Comparison of ENCODE assay signal across 23 cellular contexts in the genomic region with DNA sequence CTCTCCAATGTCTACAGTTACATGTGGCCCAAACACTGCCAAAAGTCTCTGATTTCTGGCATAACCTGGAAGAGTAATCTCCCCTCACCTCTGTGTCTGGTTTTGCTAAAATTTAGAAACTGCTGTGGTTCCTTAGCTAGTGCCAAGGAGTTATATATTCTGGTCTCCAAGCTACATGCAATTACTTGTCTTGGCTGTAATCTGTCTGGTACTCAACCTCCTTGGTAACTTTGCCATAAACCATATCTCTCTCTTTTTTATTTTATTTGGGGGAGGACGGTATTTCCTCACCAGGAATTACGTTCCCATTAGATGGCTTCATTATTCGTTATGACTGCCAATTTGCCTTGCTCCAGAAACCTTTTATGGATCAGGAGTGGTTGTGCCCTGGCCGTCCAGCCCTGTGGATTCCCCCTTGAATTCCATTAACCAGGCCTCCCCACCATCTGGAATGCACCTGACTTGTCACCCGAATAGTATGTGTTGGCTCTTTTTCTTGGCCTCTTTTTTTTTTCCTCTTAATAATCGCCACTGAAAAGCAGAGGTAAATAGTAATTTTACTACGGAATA.
A peak's percentile ranks its signal among the peaks of the same experiment; 100 is the strongest.
DNase-seq lines count a peak whose midpoint lies in the region; ATAC-seq and TF ChIP-seq lines count a peak whose summit lies in the region.
"Had no signal": no experiment of that assay in that cellular context is flagged by ENCODE, and none has a peak within 500 bp of the region (broad histone marks: within the 10 kb centered on the region; RNA-seq: fewer than 3 reads in every experiment).

No MANE protein-coding gene starts in this region.

- no peak overlapping the region for H2AFZ ChIP-seq in SK-N-SH (ENCODE audit: low read depth)

- TF ChIP-seq CTCF in SK-N-SH (IDR thresholded peaks at IDR 0.05) (no peak), sigmoid colon (IDR thresholded peaks at IDR 0.05) (no peak), coronary artery (IDR thresholded peaks at IDR 0.05) (no peak)

- POLR2A ChIA-PET in SK-N-SH (lab: Yijun Ruan, JAX): no interaction called here

- no peaks in the 10 kb centered on the region for H3K9me3 ChIP-seq in SK-N-SH
- H3K9me3 ChIP-seq in sigmoid colon: no peaks in the 10 kb centered on the region
- H3K9me3 ChIP-seq: left lung, ovary, spleen had no signal

- in situ Hi-C loops in G401 (cut with HindIII; ENCODE audit: low sequenced_read_pairs): no loop called here

- no peak overlapping the region for H3K4me2 ChIP-seq in SK-N-SH
- H3K4me2 ChIP-seq: KMS-11 had no signal

- no peak for TF ChIP-seq RAD21 in SK-N-SH (IDR thresholded peaks at IDR 0.05; ENCODE audit: low read length)

- TF ChIP-seq EP300 in SK-N-SH (IDR thresholded peaks at IDR 0.05; ENCODE audit: borderline replicate concordance in 1 of 2, low read depth in 1 of 2, low read length in 1 of 2) (no peak; a peak in 1 of 4 replicates), sigmoid colon (IDR thresholded peaks at IDR 0.05) (no peak)

- H3K27me3 ChIP-seq in SK-N-SH (ENCODE audit: insufficient read depth) (no peaks in the 10 kb centered on the region), sigmoid colon (no peaks in the 10 kb centered on the region)
- H3K27me3 ChIP-seq: brain microvascular endothelial cell, left lung, ovary, spleen had no signal

- WGBS in SK-N-SH (ENCODE audit: low lambda C conversion rate): 26% methylated on average over 7 of the region's 7 CpGs
- WGBS in sigmoid colon, 2 donors: 88 to 93% methylated on average over 7 of the region's 7 CpGs

- H3K79me2 ChIP-seq in SK-N-SH (ENCODE audit: insufficient read depth): no peaks in the 10 kb centered on the region

- no peak overlapping the region for H3K9ac ChIP-seq in SK-N-SH
- H3K9ac ChIP-seq: KMS-11 had no signal

- no peak for TF ChIP-seq POLR2A in sigmoid colon (IDR thresholded peaks at IDR 0.05)

- ATAC-seq in activated CD4-positive, CD25-positive, alpha-beta regulatory T cell treated with anti-CD3 and anti-CD28 coated beads, Interleukin-2, amount 50 U/mL, for 24 hours: no peak
- ATAC-seq: GM12878, left lung, natural killer cell had no signal

- no peak overlapping the region for H3K4me3 ChIP-seq in SK-N-SH (ENCODE audit: low read depth in 2 of 2, low read length in 1 of 2)
- peak overlapping the region in 2 of 4 donors; percentile 0 to 21 for H3K4me3 ChIP-seq in sigmoid colon
- no peak overlapping the region for H3K4me3 ChIP-seq in coronary artery
- H3K4me3 ChIP-seq: GM12878, left lung, ovary, spleen had no signal

- H4K20me1 ChIP-seq in SK-N-SH (ENCODE audit: insufficient read depth): no peaks in the 10 kb centered on the region

- intact Hi-C loops in sigmoid colon (cut with DNase I): no loop called here

- H3K9me2 ChIP-seq in SK-N-SH: no peaks in the 10 kb centered on the region

- DNase-seq in G401 (ENCODE audit: low spot score) (peak; percentile 36), SK-N-SH (peak; percentile 30), fibroblast of peridontal ligament (ENCODE audit: extremely low read depth) (peak; percentile 12), sigmoid colon (no peak), coronary artery (ENCODE audit: low spot score) (no peak), iPS-NIHi7 (ENCODE audit: extremely low spot score) (no peak)
- DNase-seq: activated CD4-positive, alpha-beta T cell treated with anti-CD3 and anti-CD28 coated beads for 48 hours; activated gamma-delta T cell treated with Interleukin-2 at 50 U/mL for 16 hours; activated T-cell treated with anti-CD3 and anti-CD28 coated beads, Interleukin-2, amount 50 U/mL, for 1 hour; brain microvascular endothelial cell; DMS79 treated with DMSO at 0.1 percent for 48 hours; foreskin melanocyte; HCEC 1CT; left lung; natural killer cell; NCI-H510A; spleen had no signal

- no peaks in the 10 kb centered on the region for H3F3A ChIP-seq in SK-N-SH (replicated peaks; ENCODE audit: insufficient read depth)

- CTCF ChIA-PET in SK-N-SH (lab: Yijun Ruan, JAX): no interaction called here

- H3K36me3 ChIP-seq in SK-N-SH (replicated peaks in 1 of 2; ENCODE audit: control insufficient read depth in 1 of 2, insufficient read depth in 2 of 2, low read length in 1 of 2): no peaks in the 10 kb centered on the region
- no peaks in the 10 kb centered on the region for H3K36me3 ChIP-seq in sigmoid colon
- H3K36me3 ChIP-seq: brain microvascular endothelial cell, left lung, ovary, spleen had no signal

- peak overlapping the region in 1 of 2 experiments; percentile 77; a peak in 1 of 4 replicates for H3K27ac ChIP-seq in SK-N-SH (ENCODE audit: low read depth in 2 of 2, low read length in 1 of 2)
- peak overlapping the region in 3 of 4 donors; percentile 45 to 56 (median 54) for H3K27ac ChIP-seq in sigmoid colon
- no peak overlapping the region for H3K27ac ChIP-seq in coronary artery
- H3K27ac ChIP-seq: brain microvascular endothelial cell, KMS-11, left lung, ovary, RWPE1, spleen, VCaP had no signal

- H3K4me1 ChIP-seq in SK-N-SH (ENCODE audit: control insufficient read depth in 1 of 2, insufficient read depth in 2 of 2, low read depth in 1 of 2, low read length in 1 of 2): peaks cover 0 to 14% of the 10 kb centered on the region in 2 experiments; a peak in 2 of 4 replicates
- H3K4me1 ChIP-seq in sigmoid colon: peaks cover 0 to 29% (median 5%) of the 10 kb centered on the region in 4 donors
- H3K4me1 ChIP-seq: left lung had no signal

TF ChIP-seq in SK-N-SH, 30 proteins besides CTCF, POLR2A, EP300 and RAD21:
- no peak for TF ChIP-seq YY1 (IDR thresholded peaks at IDR 0.05; ENCODE audit: low read depth)
- TF ChIP-seq RFX5 (IDR thresholded peaks at IDR 0.05; ENCODE audit: low read length): no peak
- TF ChIP-seq, protein P1, sequence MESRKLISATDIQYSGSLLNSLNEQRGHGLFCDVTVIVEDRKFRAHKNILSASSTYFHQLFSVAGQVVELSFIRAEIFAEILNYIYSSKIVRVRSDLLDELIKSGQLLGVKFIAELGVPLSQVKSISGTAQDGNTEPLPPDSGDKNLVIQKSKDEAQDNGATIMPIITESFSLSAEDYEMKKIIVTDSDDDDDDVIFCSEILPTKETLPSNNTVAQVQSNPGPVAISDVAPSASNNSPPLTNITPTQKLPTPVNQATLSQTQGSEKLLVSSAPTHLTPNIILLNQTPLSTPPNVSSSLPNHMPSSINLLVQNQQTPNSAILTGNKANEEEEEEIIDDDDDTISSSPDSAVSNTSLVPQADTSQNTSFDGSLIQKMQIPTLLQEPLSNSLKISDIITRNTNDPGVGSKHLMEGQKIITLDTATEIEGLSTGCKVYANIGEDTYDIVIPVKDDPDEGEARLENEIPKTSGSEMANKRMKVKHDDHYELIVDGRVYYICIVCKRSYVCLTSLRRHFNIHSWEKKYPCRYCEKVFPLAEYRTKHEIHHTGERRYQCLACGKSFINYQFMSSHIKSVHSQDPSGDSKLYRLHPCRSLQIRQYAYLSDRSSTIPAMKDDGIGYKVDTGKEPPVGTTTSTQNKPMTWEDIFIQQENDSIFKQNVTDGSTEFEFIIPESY (IDR thresholded peaks at IDR 0.05; ENCODE audit: borderline replicate concordance, low read depth): no peak
- TF ChIP-seq TCF12 (IDR thresholded peaks at IDR 0.05): no peak
- TF ChIP-seq FOXJ3 (CRISPR knock-in tag; IDR thresholded peaks at IDR 0.05): no peak
- TF ChIP-seq ELF1 (IDR thresholded peaks at IDR 0.05): no peak
- no peak for TF ChIP-seq RCOR1 (IDR thresholded peaks at IDR 0.05; ENCODE audit: low read length)
- no peak for TF ChIP-seq MXI1 (IDR thresholded peaks at IDR 0.05; ENCODE audit: low read depth, low read length)
- TF ChIP-seq, protein P2, sequence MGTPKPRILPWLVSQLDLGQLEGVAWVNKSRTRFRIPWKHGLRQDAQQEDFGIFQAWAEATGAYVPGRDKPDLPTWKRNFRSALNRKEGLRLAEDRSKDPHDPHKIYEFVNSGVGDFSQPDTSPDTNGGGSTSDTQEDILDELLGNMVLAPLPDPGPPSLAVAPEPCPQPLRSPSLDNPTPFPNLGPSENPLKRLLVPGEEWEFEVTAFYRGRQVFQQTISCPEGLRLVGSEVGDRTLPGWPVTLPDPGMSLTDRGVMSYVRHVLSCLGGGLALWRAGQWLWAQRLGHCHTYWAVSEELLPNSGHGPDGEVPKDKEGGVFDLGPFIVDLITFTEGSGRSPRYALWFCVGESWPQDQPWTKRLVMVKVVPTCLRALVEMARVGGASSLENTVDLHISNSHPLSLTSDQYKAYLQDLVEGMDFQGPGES (IDR thresholded peaks at IDR 0.05; ENCODE audit: low read depth, low read length): no peak
- no peak for TF ChIP-seq SIN3A (IDR thresholded peaks at IDR 0.05; ENCODE audit: borderline replicate concordance, low read depth, low read length)

Comparison
In these comparisons a context has a peak if more than half of its experiments do, and no peak if none do; other contexts are left out.
1. DNase-seq: peak in G401 (single experiment), SK-N-SH (single experiment) and fibroblast of peridontal ligament (single experiment); none in sigmoid colon (single experiment), coronary artery (single experiment) and iPS-NIHi7 (single experiment).
2. H3K27ac ChIP-seq: peak in sigmoid colon (3 of 4); none in coronary artery (0 of 2).